18 cellular contexts compared by ENCODE assay signal in genomic region chr1:61186753-61187152, GRCh38.
DNase-seq lines count a peak whose midpoint lies in the region; TF ChIP-seq lines count a peak whose summit lies in the region.
"Had no signal": no experiment of that assay in that cellular context is flagged by ENCODE, and none has a peak within 500 bp of the region (broad histone marks: within the 10 kb centered on the region; RNA-seq: fewer than 3 reads in every experiment).

No MANE protein-coding gene starts in this region.

- H3K4me3 ChIP-seq in adipocyte (ENCODE audit: low read length) (peak overlapping the region; percentile 19), coronary artery (no peak overlapping the region), muscle layer of duodenum (ENCODE audit: low read depth in 1 of 2, low read length in 2 of 2) (no peak overlapping the region)
- no peak overlapping the region for H3K4me3 ChIP-seq in CD8-positive, alpha-beta memory T cell (ENCODE audit: low read length)
- H3K4me3 ChIP-seq: neural progenitor cell, thyroid gland had no signal

- no peak overlapping the region for H3K4me3 Mint-ChIP-seq in CD8-positive, alpha-beta memory T cell
- H3K4me3 Mint-ChIP-seq: activated naive CD8-positive, alpha-beta T cell treated with anti-CD3 and anti-CD28 coated beads for 36 hours; activated T-helper 17 cell treated with anti-CD3 and anti-CD28 coated beads, Interleukin-2, amount 50 U/mL, for 72 hours; IgD-negative memory B cell; neural progenitor cell had no signal

- no peaks in the 10 kb centered on the region for H3K36me3 ChIP-seq in adipocyte (ENCODE audit: control insufficient read depth, insufficient read depth, low read length, severe bottlenecking)
- H3K36me3 ChIP-seq in muscle layer of duodenum (ENCODE audit: control insufficient read depth in 1 of 2, insufficient read depth in 2 of 2, low read length in 2 of 2), result no peaks in the 10 kb centered on the region
- H3K36me3 ChIP-seq in CD8-positive, alpha-beta memory T cell (ENCODE audit: insufficient read depth, low read length), result no peaks in the 10 kb centered on the region
- H3K36me3 ChIP-seq: neural progenitor cell, thyroid gland had no signal

- H3K4me1 ChIP-seq in adipocyte (ENCODE audit: control insufficient read depth, insufficient read depth, low read length), result peaks cover 68% of the 10 kb centered on the region
- H3K4me1 ChIP-seq in muscle layer of duodenum (ENCODE audit: control insufficient read depth in 1 of 2, insufficient read depth in 2 of 2, low read length in 2 of 2), result peaks cover 21 to 52% of the 10 kb centered on the region in 2 donors
- no peaks in the 10 kb centered on the region for H3K4me1 ChIP-seq in CD8-positive, alpha-beta memory T cell (ENCODE audit: insufficient read depth, low read length)
- H3K4me1 ChIP-seq: neural progenitor cell had no signal

- H3K27ac ChIP-seq in coronary artery (peak overlapping the region; percentile 6 to 61), muscle layer of duodenum (ENCODE audit: low read length) (peak overlapping the region; percentile 10)
- no peak overlapping the region for H3K27ac ChIP-seq in CD8-positive, alpha-beta memory T cell (ENCODE audit: low read depth, low read length)
- H3K27ac ChIP-seq: epithelial cell of prostate, neural progenitor cell had no signal

- peak overlapping the region; percentile 15 for H3K9ac ChIP-seq in adipocyte (ENCODE audit: low read length)
- H3K9ac ChIP-seq: neural progenitor cell had no signal

- no peaks in the 10 kb centered on the region for H3K4me1 Mint-ChIP-seq in CD8-positive, alpha-beta memory T cell
- H3K4me1 Mint-ChIP-seq: activated naive CD8-positive, alpha-beta T cell treated with anti-CD3 and anti-CD28 coated beads for 36 hours; activated T-helper 17 cell treated with anti-CD3 and anti-CD28 coated beads, Interleukin-2, amount 50 U/mL, for 72 hours had no signal

- no peaks in the 10 kb centered on the region for H3K36me3 Mint-ChIP-seq in CD8-positive, alpha-beta memory T cell
- H3K36me3 Mint-ChIP-seq: activated naive CD8-positive, alpha-beta T cell treated with anti-CD3 and anti-CD28 coated beads for 36 hours had no signal

- H3K27me3 Mint-ChIP-seq in CD8-positive, alpha-beta memory T cell, result no peaks in the 10 kb centered on the region
- H3K27me3 Mint-ChIP-seq: activated naive CD8-positive, alpha-beta T cell treated with anti-CD3 and anti-CD28 coated beads for 36 hours; activated T-helper 17 cell treated with anti-CD3 and anti-CD28 coated beads, Interleukin-2, amount 50 U/mL, for 72 hours had no signal

- CTCF ChIA-PET in CD8-positive, alpha-beta memory T cell (lab: Charles Lee), result no interaction called here

- no peak overlapping the region for H3K27ac Mint-ChIP-seq in CD8-positive, alpha-beta memory T cell
- H3K27ac Mint-ChIP-seq: activated naive CD8-positive, alpha-beta T cell treated with anti-CD3 and anti-CD28 coated beads for 36 hours; activated T-helper 17 cell treated with anti-CD3 and anti-CD28 coated beads, Interleukin-2, amount 50 U/mL, for 72 hours; IgD-negative memory B cell; neural progenitor cell had no signal

- no peaks in the 10 kb centered on the region for H3K9me3 Mint-ChIP-seq in CD8-positive, alpha-beta memory T cell
- H3K9me3 Mint-ChIP-seq: activated naive CD8-positive, alpha-beta T cell treated with anti-CD3 and anti-CD28 coated beads for 36 hours; activated T-helper 17 cell treated with anti-CD3 and anti-CD28 coated beads, Interleukin-2, amount 50 U/mL, for 72 hours; neural progenitor cell had no signal

- POLR2A ChIA-PET in CD8-positive, alpha-beta memory T cell (lab: Charles Lee), result no interaction called here

- TF ChIP-seq CTCF in coronary artery (IDR thresholded peaks at IDR 0.05), result no peak

- DNase-seq in adipocyte (ENCODE audit: low read depth) (no peak), coronary artery (ENCODE audit: low spot score) (no peak), superior temporal gyrus (ENCODE audit: extremely low spot score) (peak; percentile 67), cortex of kidney (lab: John Stamatoyannopoulos, UW) (no peak)
- no peak for DNase-seq in stimulated activated CD4-positive, alpha-beta T cell treated with anti-CD3 and anti-CD28 coated beads, Interleukin-4, amount 100 ng/mL, for 4 hours
- no peak for DNase-seq in CD8-positive, alpha-beta memory T cell
- DNase-seq: activated CD4-positive, alpha-beta T cell treated with anti-CD3 and anti-CD28 coated beads for 4 hours; activated naive CD8-positive, alpha-beta T cell treated with anti-CD3 and anti-CD28 coated beads for 36 hours; DMS79 treated with DMSO at 0.1 percent for 48 hours; NCI-H1417; stimulated activated CD4-positive, alpha-beta T cell treated with anti-CD3 and anti-CD28 coated beads, Interleukin-12 subunit alpha, Interleukin-12 subunit beta, amount 100 ng/mL, for 4 hours; stimulated activated CD8-positive, alpha-beta memory T cell treated with anti-CD3 and anti-CD28 coated beads, Interleukin-4, amount 100 ng/mL, for 48 hours; thyroid gland had no signal

- H3K27me3 ChIP-seq in adipocyte (replicated peaks; ENCODE audit: control insufficient read depth, insufficient read depth, low read length), result no peaks in the 10 kb centered on the region
- H3K27me3 ChIP-seq in muscle layer of duodenum (ENCODE audit: low read depth, low read length), result no peaks in the 10 kb centered on the region
- no peaks in the 10 kb centered on the region for H3K27me3 ChIP-seq in CD8-positive, alpha-beta memory T cell (ENCODE audit: insufficient read depth, low read length, poor library complexity, severe bottlenecking)
- H3K27me3 ChIP-seq: neural progenitor cell, thyroid gland had no signal

- H3K9me3 ChIP-seq in adipocyte (ENCODE audit: control insufficient read depth, low read length) (no peaks in the 10 kb centered on the region), muscle layer of duodenum (ENCODE audit: control insufficient read depth in 1 of 2, low read length in 2 of 2) (no peaks in the 10 kb centered on the region)
- H3K9me3 ChIP-seq in CD8-positive, alpha-beta memory T cell (ENCODE audit: low read length), result no peaks in the 10 kb centered on the region
- H3K9me3 ChIP-seq: thyroid gland had no signal
